Comparison of ENCODE assay signal across 9 cellular contexts in genomic region chr5:170757182-170757601, GRCh38. TPM values are rescaled to one million over a fixed set of nuclear protein-coding genes. Genes with fewer than 3 reads are reported as not detected.
DNase-seq lines count a peak whose midpoint lies in the region; ATAC-seq and TF ChIP-seq lines count a peak whose summit lies in the region.
"Had no signal": no experiment of that assay in that cellular context is flagged by ENCODE, and none has a peak within 500 bp of the region (broad histone marks: within the 10 kb centered on the region; RNA-seq: fewer than 3 reads in every experiment).

No MANE protein-coding gene starts in this region.

- H3K9me3 ChIP-seq in gastroesophageal sphincter (no peaks in the 10 kb centered on the region), tibial nerve (no peaks in the 10 kb centered on the region)

- no peaks in the 10 kb centered on the region for H3K27me3 ChIP-seq in gastroesophageal sphincter
- no peaks in the 10 kb centered on the region for H3K27me3 ChIP-seq in tibial nerve

- TF ChIP-seq EP300 in gastroesophageal sphincter (IDR thresholded peaks at IDR 0.05), result no peak
- TF ChIP-seq EP300 in tibial nerve (IDR thresholded peaks at IDR 0.05), result no peak

- no peaks in the 10 kb centered on the region for H3K36me3 ChIP-seq in gastroesophageal sphincter
- H3K36me3 ChIP-seq in tibial nerve, result no peaks in the 10 kb centered on the region

- ATAC-seq in GM21390 (IDR thresholded peaks at IDR 0.05; ENCODE audit: unreplicated experiment) (peak; percentile 67), HG03565 (IDR thresholded peaks at IDR 0.05; ENCODE audit: unreplicated experiment) (peak; percentile 61), gastroesophageal sphincter (peak; percentile 62)

- H3K4me1 ChIP-seq in gastroesophageal sphincter (peaks cover 0 to 27% (median 11%) of the 10 kb centered on the region in 3 donors), tibial nerve (peaks cover 0 to 29% (median 2%) of the 10 kb centered on the region in 4 donors)

- no peak for TF ChIP-seq CTCF in gastroesophageal sphincter (IDR thresholded peaks at IDR 0.05)
- TF ChIP-seq CTCF in tibial nerve (IDR thresholded peaks at IDR 0.05), result no peak

- 4 to 5% methylated on average over 3 to 4 of the region's 4 CpGs for WGBS in gastroesophageal sphincter (ENCODE audit: low coverage in 1 of 2), 2 donors
- 12 to 14% methylated on average over 4 of the region's 4 CpGs for WGBS in tibial nerve, 2 donors

- H3K27ac ChIP-seq in gastroesophageal sphincter (peak overlapping the region in 2 of 4 donors; percentile 19 to 70), tibial nerve (peak overlapping the region in 3 of 4 donors; percentile 40 to 57 (median 53)), substantia nigra (ENCODE audit: low read depth, low read length, poor library complexity, severe bottlenecking) (no peak overlapping the region)
- H3K27ac ChIP-seq: HL-60 had no signal

- H3K4me3 ChIP-seq in gastroesophageal sphincter (no peak overlapping the region), tibial nerve (no peak overlapping the region)

- DNase-seq in tibial nerve (ENCODE audit: low spot score in 2 of 2) (no peak), NOMO-1 treated with dmso at 0.1 percent for 144 hours (lab: John Stamatoyannopoulos, UW; ENCODE audit: unreplicated experiment) (no peak), substantia nigra (lab: John Stamatoyannopoulos, UW) (no peak), HuH-7.5 (ENCODE audit: low spot score) (no peak), KG1 (lab: John Stamatoyannopoulos, UW) (no peak)

- TF ChIP-seq POLR2A in gastroesophageal sphincter (IDR thresholded peaks at IDR 0.05) (no peak), tibial nerve (IDR thresholded peaks at IDR 0.05) (no peak)

RNA-seq across cellular contexts. Expression of gene GABRP, which starts 26.3 kb away (rescaled TPM):
- total RNA-seq in gastroesophageal sphincter (1 to 10 TPM in 1 of 4 donors, not detected in 3; 2.1 TPM), tibial nerve (1 to 10 TPM in 1 of 4 donors, under 1 TPM in 3; 0.21 to 1.7 (median 0.64) TPM)
